In the genomic region with DNA sequence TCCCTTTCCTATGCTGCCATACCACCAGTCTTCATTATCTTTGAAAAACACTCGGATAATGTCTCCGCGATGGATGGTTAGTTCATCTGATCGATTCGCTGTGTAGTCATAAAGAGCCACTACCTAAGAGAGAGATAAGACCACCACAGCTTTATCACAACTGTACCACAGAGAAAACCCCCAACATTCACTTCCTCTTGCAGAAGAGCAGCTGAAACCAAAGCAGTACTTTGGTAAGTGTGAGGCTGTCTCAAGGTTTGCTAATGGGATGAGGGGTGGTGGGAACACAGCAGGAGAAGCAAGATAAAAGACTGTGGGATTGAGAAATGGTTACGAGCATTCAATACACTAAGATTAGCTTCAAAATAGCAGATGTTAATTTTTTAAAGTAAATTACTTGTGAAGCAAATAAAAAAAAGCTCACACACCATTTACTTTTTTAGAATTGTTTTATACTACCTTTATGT, we compare ENCODE assay signal across 1 cellular context.
TF ChIP-seq lines count a peak whose summit lies in the region.

No MANE protein-coding gene starts in this region.

TF ChIP-seq in K562, 482 proteins besides CTCF, POLR2A, EP300 and RAD21 (continued from another document and continues in another):
- peak; percentile 45; the same call in 1 of the 2 replicates for TF ChIP-seq CREB3L1 (IDR thresholded peaks at IDR 0.05; ENCODE audit: borderline replicate concordance, low read depth)
- peak; percentile 91 for TF ChIP-seq ZBTB5 (IDR thresholded peaks at IDR 0.05)
- no peak for TF ChIP-seq ZNF717 (CRISPR knock-in tag; IDR thresholded peaks at IDR 0.05)
- TF ChIP-seq KAT8 (IDR thresholded peaks at IDR 0.05; ENCODE audit: low read depth): no peak
- TF ChIP-seq ZFP36 (IDR thresholded peaks at IDR 0.05; ENCODE audit: low read depth, low read length, partially characterized antibody): peak; percentile 5
- TF ChIP-seq ZNF140 (CRISPR knock-in tag; IDR thresholded peaks at IDR 0.05): no peak
- TF ChIP-seq STAT5A (IDR thresholded peaks at IDR 0.05; ENCODE audit: borderline replicate concordance, low read length): peak; percentile 100
- 0 out of 2 replicates have a peak, but pooled peaks have one; percentile 34 for TF ChIP-seq TCF7L2 (IDR thresholded peaks at IDR 0.05; ENCODE audit: low read depth, low read length)
- TF ChIP-seq ZNF785 (CRISPR knock-in tag; IDR thresholded peaks at IDR 0.05): no peak
- TF ChIP-seq, protein P1, sequence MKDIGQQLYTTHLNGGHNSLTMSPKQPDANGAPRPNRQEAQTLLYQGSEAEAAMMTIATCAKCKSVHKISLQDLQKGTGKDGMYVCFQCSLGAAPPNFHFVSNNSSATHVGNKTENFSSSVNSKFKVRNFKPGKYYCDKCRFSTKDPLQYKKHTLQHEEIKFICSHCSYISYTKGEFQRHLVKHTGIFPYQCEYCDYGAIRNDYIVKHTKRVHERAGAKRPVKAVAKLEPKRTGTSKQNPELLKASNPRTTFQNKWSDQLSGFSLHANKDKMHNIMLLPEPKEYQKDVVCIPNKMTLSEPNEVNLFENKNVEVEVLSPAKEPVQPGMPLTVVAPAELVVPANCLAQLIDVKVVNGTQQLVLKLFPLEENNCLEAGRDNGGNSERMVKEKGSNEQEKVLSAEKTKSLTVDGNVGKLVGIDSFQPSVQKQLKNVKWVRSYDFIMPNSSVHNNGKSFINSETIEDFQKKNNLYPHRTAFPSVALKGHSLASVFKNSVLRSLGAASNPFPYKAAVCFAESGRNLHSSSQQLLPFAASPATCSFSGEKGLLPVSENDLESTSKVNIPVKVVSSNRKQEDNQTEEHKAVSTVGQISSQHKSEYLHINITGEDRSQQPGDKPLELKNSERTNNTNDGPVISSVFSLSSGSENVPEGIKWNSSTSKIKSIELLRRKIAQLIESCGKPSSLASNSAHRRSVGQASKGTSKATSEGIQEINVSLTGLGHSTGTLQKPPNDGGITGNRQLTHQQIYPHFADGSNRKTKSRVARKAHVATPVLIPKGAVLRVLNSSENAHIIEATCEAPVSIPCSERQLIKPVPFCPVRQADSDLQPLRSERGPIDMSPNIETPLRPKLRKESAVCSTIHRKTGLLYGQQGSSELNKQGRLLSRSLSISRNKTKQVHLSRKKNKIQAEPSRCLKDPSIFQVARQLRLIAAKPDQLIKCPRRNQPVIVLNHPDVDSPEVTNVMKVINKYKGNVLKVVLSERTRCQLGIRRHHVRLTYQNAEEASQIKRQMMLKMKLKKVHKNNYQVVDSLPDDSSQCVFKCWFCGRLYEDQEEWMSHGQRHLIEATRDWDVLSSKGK (CRISPR knock-in tag; IDR thresholded peaks at IDR 0.05): no peak
- TF ChIP-seq KDM2B (CRISPR knock-in tag; IDR thresholded peaks at IDR 0.05): no peak
- TF ChIP-seq SREBF2 (CRISPR knock-in tag; IDR thresholded peaks at IDR 0.05): no peak
- TF ChIP-seq HOXB6 (CRISPR knock-in tag; IDR thresholded peaks at IDR 0.05; ENCODE audit: borderline replicate concordance): no peak
- TF ChIP-seq, protein P2, sequence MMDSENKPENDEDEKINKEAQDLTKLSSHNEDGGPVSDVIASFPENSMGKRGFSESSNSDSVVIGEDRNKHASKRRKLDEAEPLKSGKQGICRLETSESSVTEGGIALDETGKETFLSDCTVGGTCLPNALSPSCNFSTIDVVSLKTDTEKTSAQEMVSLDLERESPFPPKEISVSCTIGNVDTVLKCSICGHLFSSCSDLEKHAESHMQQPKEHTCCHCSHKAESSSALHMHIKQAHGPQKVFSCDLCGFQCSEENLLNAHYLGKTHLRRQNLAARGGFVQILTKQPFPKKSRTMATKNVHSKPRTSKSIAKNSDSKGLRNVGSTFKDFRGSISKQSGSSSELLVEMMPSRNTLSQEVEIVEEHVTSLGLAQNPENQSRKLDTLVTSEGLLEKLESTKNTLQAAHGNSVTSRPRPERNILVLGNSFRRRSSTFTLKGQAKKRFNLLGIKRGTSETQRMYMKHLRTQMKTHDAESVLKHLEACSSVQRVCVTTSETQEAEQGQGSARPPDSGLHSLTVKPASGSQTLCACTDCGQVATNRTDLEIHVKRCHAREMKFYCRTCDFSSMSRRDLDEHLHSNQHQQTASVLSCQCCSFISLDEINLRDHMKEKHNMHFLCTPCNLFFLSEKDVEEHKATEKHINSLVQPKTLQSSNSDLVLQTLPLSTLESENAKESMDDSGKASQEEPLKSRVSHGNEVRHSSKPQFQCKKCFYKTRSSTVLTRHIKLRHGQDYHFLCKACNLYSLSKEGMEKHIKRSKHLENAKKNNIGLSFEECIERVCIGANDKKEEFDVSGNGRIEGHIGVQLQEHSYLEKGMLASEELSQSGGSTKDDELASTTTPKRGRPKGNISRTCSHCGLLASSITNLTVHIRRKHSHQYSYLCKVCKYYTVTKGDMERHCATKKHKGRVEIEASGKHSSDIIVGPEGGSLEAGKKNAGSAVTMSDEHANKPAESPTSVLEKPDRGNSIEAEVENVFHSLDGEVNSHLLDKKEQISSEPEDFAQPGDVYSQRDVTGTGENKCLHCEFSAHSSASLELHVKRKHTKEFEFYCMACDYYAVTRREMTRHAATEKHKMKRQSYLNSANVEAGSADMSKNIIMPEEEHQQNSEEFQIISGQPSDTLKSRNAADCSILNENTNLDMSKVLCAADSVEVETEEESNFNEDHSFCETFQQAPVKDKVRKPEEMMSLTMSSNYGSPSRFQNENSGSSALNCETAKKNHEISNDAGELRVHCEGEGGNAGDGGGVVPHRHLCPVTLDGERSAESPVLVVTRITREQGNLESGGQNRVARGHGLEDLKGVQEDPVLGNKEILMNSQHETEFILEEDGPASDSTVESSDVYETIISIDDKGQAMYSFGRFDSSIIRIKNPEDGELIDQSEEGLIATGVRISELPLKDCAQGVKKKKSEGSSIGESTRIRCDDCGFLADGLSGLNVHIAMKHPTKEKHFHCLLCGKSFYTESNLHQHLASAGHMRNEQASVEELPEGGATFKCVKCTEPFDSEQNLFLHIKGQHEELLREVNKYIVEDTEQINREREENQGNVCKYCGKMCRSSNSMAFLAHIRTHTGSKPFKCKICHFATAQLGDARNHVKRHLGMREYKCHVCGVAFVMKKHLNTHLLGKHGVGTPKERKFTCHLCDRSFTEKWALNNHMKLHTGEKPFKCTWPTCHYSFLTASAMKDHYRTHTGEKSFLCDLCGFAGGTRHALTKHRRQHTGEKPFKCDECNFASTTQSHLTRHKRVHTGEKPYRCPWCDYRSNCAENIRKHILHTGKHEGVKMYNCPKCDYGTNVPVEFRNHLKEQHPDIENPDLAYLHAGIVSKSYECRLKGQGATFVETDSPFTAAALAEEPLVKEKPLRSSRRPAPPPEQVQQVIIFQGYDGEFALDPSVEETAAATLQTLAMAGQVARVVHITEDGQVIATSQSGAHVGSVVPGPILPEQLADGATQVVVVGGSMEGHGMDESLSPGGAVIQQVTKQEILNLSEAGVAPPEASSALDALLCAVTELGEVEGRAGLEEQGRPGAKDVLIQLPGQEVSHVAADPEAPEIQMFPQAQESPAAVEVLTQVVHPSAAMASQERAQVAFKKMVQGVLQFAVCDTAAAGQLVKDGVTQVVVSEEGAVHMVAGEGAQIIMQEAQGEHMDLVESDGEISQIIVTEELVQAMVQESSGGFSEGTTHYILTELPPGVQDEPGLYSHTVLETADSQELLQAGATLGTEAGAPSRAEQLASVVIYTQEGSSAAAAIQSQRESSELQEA (IDR thresholded peaks at IDR 0.05; ENCODE audit: low read depth): no peak
- TF ChIP-seq, protein P3, sequence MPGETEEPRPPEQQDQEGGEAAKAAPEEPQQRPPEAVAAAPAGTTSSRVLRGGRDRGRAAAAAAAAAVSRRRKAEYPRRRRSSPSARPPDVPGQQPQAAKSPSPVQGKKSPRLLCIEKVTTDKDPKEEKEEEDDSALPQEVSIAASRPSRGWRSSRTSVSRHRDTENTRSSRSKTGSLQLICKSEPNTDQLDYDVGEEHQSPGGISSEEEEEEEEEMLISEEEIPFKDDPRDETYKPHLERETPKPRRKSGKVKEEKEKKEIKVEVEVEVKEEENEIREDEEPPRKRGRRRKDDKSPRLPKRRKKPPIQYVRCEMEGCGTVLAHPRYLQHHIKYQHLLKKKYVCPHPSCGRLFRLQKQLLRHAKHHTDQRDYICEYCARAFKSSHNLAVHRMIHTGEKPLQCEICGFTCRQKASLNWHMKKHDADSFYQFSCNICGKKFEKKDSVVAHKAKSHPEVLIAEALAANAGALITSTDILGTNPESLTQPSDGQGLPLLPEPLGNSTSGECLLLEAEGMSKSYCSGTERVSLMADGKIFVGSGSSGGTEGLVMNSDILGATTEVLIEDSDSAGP (CRISPR knock-in tag; IDR thresholded peaks at IDR 0.05): no peak
- TF ChIP-seq RBM25 (IDR thresholded peaks at IDR 0.05; ENCODE audit: low read depth, low read length, severe bottlenecking): no peak
- TF ChIP-seq ZFPM2 (CRISPR knock-in tag; IDR thresholded peaks at IDR 0.05): no peak
- TF ChIP-seq MTA3 (IDR thresholded peaks at IDR 0.05; ENCODE audit: borderline replicate concordance): peak; percentile 97
- TF ChIP-seq ZNF445 (CRISPR knock-in tag; IDR thresholded peaks at IDR 0.05; ENCODE audit: low read depth): 0 out of 2 replicates have a peak, but pooled peaks have one; percentile 81
- no peak for TF ChIP-seq ZBTB49 (CRISPR knock-in tag; IDR thresholded peaks at IDR 0.05; ENCODE audit: borderline replicate concordance)
- TF ChIP-seq MYNN (IDR thresholded peaks at IDR 0.05): peak; percentile 94
- no peak for TF ChIP-seq MYNN (CRISPR knock-in tag; IDR thresholded peaks at IDR 0.05)
- TF ChIP-seq ETV1 (tag; conservative IDR thresholded peaks at IDR 0.05; ENCODE audit: low read depth): peak; percentile 99
- peak; percentile 100 for TF ChIP-seq SMARCC2 (IDR thresholded peaks at IDR 0.05; ENCODE audit: low read depth)
- TF ChIP-seq FOXK1 (CRISPR knock-in tag; IDR thresholded peaks at IDR 0.05; ENCODE audit: borderline replicate concordance): no peak
- peak; percentile 87 for TF ChIP-seq CREM (IDR thresholded peaks at IDR 0.05; ENCODE audit: low read depth)
- TF ChIP-seq ZNF707 (CRISPR knock-in tag; conservative IDR thresholded peaks at IDR 0.05): 0 out of 2 replicates have a peak, but pooled peaks have one; percentile 41
- TF ChIP-seq HSF4 (CRISPR knock-in tag; IDR thresholded peaks at IDR 0.05; ENCODE audit: borderline replicate concordance): no peak
- peak in 1 of 2 experiments; percentile 89; a peak in 2 of 4 replicates for TF ChIP-seq ZNF639 (CRISPR knock-in tag; conservative IDR thresholded peaks at IDR 0.05 in 1 of 2, IDR thresholded peaks at IDR 0.05 in 1 of 2)
